ENCODE assay signal across 9 cellular contexts in genomic region chr11:67252831-67253239, GRCh38. TPM values are rescaled to one million over a fixed set of nuclear protein-coding genes. Genes with fewer than 3 reads are reported as not detected.
DNase-seq lines count a peak whose midpoint lies in the region; ATAC-seq, FAIRE-seq and TF ChIP-seq lines count a peak whose summit lies in the region.
"Had no signal": no experiment of that assay in that cellular context is flagged by ENCODE, and none has a peak within 500 bp of the region (broad histone marks: within the 10 kb centered on the region; RNA-seq: fewer than 3 reads in every experiment).

No MANE protein-coding gene starts in this region.

- H3K27me3 Mint-ChIP-seq in T-helper 1 cell treated with Interleukin-12 subunit alpha and Interleukin-12 subunit beta and Interleukin-4 antibody, amounts not matched to agents 30 μg/mL and 1 μg/mL, for 36 hours (ENCODE audit: low read depth): no peaks in the 10 kb centered on the region

- intact Hi-C loops in pancreas (cut with DNase I): loop anchor here in 1 of 3 donors (10.0 kb wide), 1 partner anchor 132 kb away; no protein-coding TSS in a partner anchor
- intact Hi-C loops in spleen (cut with DNase I; ENCODE audit: low total_unique reads): loop anchor here (10.0 kb wide), 1 partner anchor 132 kb away; no protein-coding TSS in a partner anchor

- no peak overlapping the region for H3K4me3 Mint-ChIP-seq in T-helper 1 cell treated with Interleukin-12 subunit alpha and Interleukin-12 subunit beta and Interleukin-4 antibody, amounts not matched to agents 30 μg/mL and 1 μg/mL, for 36 hours

- H3K9me3 ChIP-seq in pancreas (no peaks in the 10 kb centered on the region), spleen (no peaks in the 10 kb centered on the region)
- H3K9me3 ChIP-seq: body of pancreas had no signal

- DNase-seq in AG09309 (ENCODE audit: low read depth) (no peak), GM12892 (ENCODE audit: insufficient read length) (no peak), fibroblast of peridontal ligament (ENCODE audit: extremely low read depth) (peak; percentile 81), pancreas (peak in 2 of 6 donors; percentile 16 to 36), spleen (no peak)

- 85 to 92% methylated on average over 4 of the region's 4 CpGs for WGBS in pancreas, 2 donors
- 72 to 82% (median 77%) methylated on average over 4 of the region's 4 CpGs for WGBS in spleen, 5 donors

- H3K4me1 Mint-ChIP-seq in T-helper 1 cell treated with Interleukin-12 subunit alpha and Interleukin-12 subunit beta and Interleukin-4 antibody, amounts not matched to agents 30 μg/mL and 1 μg/mL, for 36 hours (ENCODE audit: low read depth): peaks cover 43% of the 10 kb centered on the region

- peak overlapping the region; percentile 54 for H3K27ac Mint-ChIP-seq in T-helper 1 cell treated with Interleukin-12 subunit alpha and Interleukin-12 subunit beta and Interleukin-4 antibody, amounts not matched to agents 30 μg/mL and 1 μg/mL, for 36 hours

- H3K27ac ChIP-seq in pancreas: no peak overlapping the region
- H3K27ac ChIP-seq in spleen: peak overlapping the region in 4 of 8 donors; percentile 24 to 64 (median 46)
- H3K27ac ChIP-seq: body of pancreas had no signal

- H3K36me3 Mint-ChIP-seq in T-helper 1 cell treated with Interleukin-12 subunit alpha and Interleukin-12 subunit beta and Interleukin-4 antibody, amounts not matched to agents 30 μg/mL and 1 μg/mL, for 36 hours (ENCODE audit: low read depth): peaks cover 77% of the 10 kb centered on the region

- H3K27me3 ChIP-seq in pancreas (no peaks in the 10 kb centered on the region), spleen (replicated peaks in 1 of 7) (no peaks in the 10 kb centered on the region)
- H3K27me3 ChIP-seq: body of pancreas had no signal

- TF ChIP-seq POLR2A in GM12892 (IDR thresholded peaks at IDR 0.05; ENCODE audit: low read depth, low read length) (peak; percentile 48; the same call in 1 of the 2 replicates), spleen (IDR thresholded peaks at IDR 0.05) (no peak)

- no peaks in the 10 kb centered on the region for H3K9me3 Mint-ChIP-seq in T-helper 1 cell treated with Interleukin-12 subunit alpha and Interleukin-12 subunit beta and Interleukin-4 antibody, amounts not matched to agents 30 μg/mL and 1 μg/mL, for 36 hours

- H3K4me3 ChIP-seq in AG09309 (ENCODE audit: control insufficient read depth, low read depth, low read length): no peak overlapping the region
- H3K4me3 ChIP-seq in pancreas: no peak overlapping the region
- H3K4me3 ChIP-seq in spleen: no peak overlapping the region
- H3K4me3 ChIP-seq: body of pancreas had no signal

- ATAC-seq in pancreas (peak in 3 of 4 donors; percentile 56 to 81 (median 63)), GM18519 (IDR thresholded peaks at IDR 0.05; ENCODE audit: low FRiP score, unreplicated experiment) (no peak), GM21576 (IDR thresholded peaks at IDR 0.05; ENCODE audit: unreplicated experiment) (no peak)
- ATAC-seq: body of pancreas had no signal

- H3K36me3 ChIP-seq in pancreas: peaks cover 6 to 81% (median 58%) of the 10 kb centered on the region in 3 donors
- peaks cover 18 to 98% (median 95%) of the 10 kb centered on the region in 6 donors for H3K36me3 ChIP-seq in spleen

- FAIRE-seq in GM12892 (lab: Jason Lieb, UNC) (no peak), pancreas (lab: Jason Lieb, UNC) (no peak)

- no peaks in the 10 kb centered on the region for H3K4me1 ChIP-seq in pancreas
- H3K4me1 ChIP-seq in spleen: peaks cover 0 to 85% (median 23%) of the 10 kb centered on the region in 6 donors
- H3K4me1 ChIP-seq: body of pancreas had no signal

- TF ChIP-seq CTCF in AG09309 (IDR thresholded peaks at IDR 0.05; ENCODE audit: control insufficient read depth, insufficient read depth, low read depth, low read length, missing control alignments): peak; percentile 48
- no peak for TF ChIP-seq CTCF in pancreas (IDR thresholded peaks at IDR 0.05)
- peak in 5 of 11 experiments; percentile 29 to 47 (median 32) for TF ChIP-seq CTCF in spleen (IDR thresholded peaks at IDR 0.05 in 8 of 11, conservative IDR thresholded peaks at IDR 0.05 in 3 of 11)

RNA-seq across cellular contexts. Expression of gene GRK2, which starts 13.4 kb away (rescaled TPM):
- polyA plus RNA-seq in GM12892 (2012; ENCODE audit: missing spikeins): 131 TPM
- 10 to 100 TPM; 19.1 to 31.9 (median 21.5) TPM for total RNA-seq in pancreas
- 10 to 100 TPM; 52.8 to 60.6 TPM for polyA plus RNA-seq in pancreas
- 100 to 1,000 TPM; 168 to 301 (median 263) TPM for total RNA-seq in spleen
- 100 to 1,000 TPM; 119 to 270 (median 192) TPM for polyA plus RNA-seq in spleen

RNA-seq across cellular contexts. Expression of gene ANKRD13D, which starts 36.3 kb away (rescaled TPM):
- polyA plus RNA-seq in GM12892 (2012; ENCODE audit: missing spikeins): 22.1 TPM
- total RNA-seq in pancreas: 10 to 100 TPM in 5 of 6 donors, 1 to 10 TPM in 1; 9.8 to 31.3 (median 12.3) TPM
- polyA plus RNA-seq in pancreas: 10 to 100 TPM; 60.0 to 60.7 TPM
- 100 to 1,000 TPM in 5 of 7 donors, 10 to 100 TPM in 2; 67.3 to 151 (median 124) TPM for total RNA-seq in spleen
- 100 to 1,000 TPM in 2 of 3 donors, 10 to 100 TPM in 1; 65.2 to 138 (median 129) TPM for polyA plus RNA-seq in spleen

RNA-seq across cellular contexts. Expression of gene SSH3, which starts 50.5 kb away (rescaled TPM):
- polyA plus RNA-seq in GM12892 (2012; ENCODE audit: missing spikeins): 0.30 TPM
- 10 to 100 TPM; 15.2 to 29.1 (median 21.2) TPM for total RNA-seq in pancreas
- 10 to 100 TPM; 29.0 to 29.2 TPM for polyA plus RNA-seq in pancreas
- total RNA-seq in spleen: 10 to 100 TPM; 14.6 to 31.8 (median 22.9) TPM
- 10 to 100 TPM in 1 of 3 donors, 1 to 10 TPM in 2; 4.3 to 11.1 (median 5.9) TPM for polyA plus RNA-seq in spleen

Comparison
In these comparisons a context has a peak if more than half of its experiments do, and no peak if none do; other contexts are left out.
1. ATAC-seq: peak in pancreas (3 of 4); none in GM18519 (single experiment) and GM21576 (single experiment).
2. RNA of gene GRK2, which starts 13.4 kb away (total RNA-seq): 168 to 301 TPM in spleen; 19.1 to 31.9 TPM in pancreas; every median in the first group is over 4 times any median in the second.